Comparison of ENCODE assay signal across 13 cellular contexts in the genomic region with DNA sequence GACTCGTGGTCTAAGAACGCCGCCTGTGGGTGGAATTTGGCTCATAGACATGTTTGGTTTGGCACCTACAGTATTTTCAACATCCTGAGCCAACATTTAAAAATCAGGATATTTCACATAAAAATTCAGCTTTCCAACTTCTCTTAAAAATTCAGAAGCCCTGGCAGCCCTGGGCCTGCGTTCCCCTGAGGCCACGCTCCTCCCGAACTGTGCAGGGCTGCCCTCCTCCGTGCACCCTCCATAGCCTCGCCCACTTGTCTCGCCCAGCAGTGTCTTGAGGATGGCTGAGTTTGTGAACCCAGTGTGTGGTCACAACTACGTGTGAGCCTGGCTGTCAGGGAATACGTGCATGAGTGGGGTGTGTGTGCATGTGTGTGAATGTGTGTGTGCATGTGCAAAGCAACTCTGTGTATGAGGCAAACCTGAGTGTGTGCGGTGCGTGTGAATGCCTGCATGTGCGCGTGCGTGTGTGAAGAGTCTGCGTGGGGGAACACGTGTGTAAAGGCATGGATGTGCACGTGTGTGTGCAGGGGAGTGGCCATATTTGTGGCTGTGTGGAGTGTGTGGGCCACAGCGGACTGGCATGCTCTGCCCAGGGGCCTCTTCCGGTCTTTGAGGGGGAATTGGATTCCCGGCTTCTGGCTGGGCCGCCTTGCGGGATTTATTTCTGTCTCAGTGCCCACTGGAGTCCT. TPM values are rescaled to one million over a fixed set of nuclear protein-coding genes. Genes with fewer than 3 reads are reported as not detected.
DNase-seq lines count a peak whose midpoint lies in the region; ATAC-seq and TF ChIP-seq lines count a peak whose summit lies in the region.
"Had no signal": no experiment of that assay in that cellular context is flagged by ENCODE, and none has a peak within 500 bp of the region (broad histone marks: within the 10 kb centered on the region; RNA-seq: fewer than 3 reads in every experiment).

No MANE protein-coding gene starts in this region.

- CTCF ChIA-PET in MCF 10A (lab: Yijun Ruan, JAX) = interaction anchor here (0.6 to 2.6 kb wide), 14 partner anchors 9 to 420 kb away, joined by 3 to 19 read pairs (median 6); no protein-coding TSS in a partner anchor

- H3K9me3 Mint-ChIP-seq in MCF 10A (ENCODE audit: unreplicated experiment) = no peaks in the 10 kb centered on the region
- no peaks in the 10 kb centered on the region for H3K9me3 Mint-ChIP-seq in stimulated activated memory B cell treated with anti-CD40 and anti-IgM and Interleukin-4, amounts not matched to agents 10 μg/mL and 1 μg/mL and 100 μg/mL, for 72 hours

- TF ChIP-seq CTCF in HFF-Myc (IDR thresholded peaks at IDR 0.05; ENCODE audit: low read depth, low read length, missing control alignments) (peak; percentile 15), MCF 10A (IDR thresholded peaks at IDR 0.05; ENCODE audit: unreplicated experiment) (peak; percentile 26), thoracic aorta (IDR thresholded peaks at IDR 0.05) (no peak), omental fat pad (IDR thresholded peaks at IDR 0.05) (no peak)

- H3K4me3 ChIP-seq in HFF-Myc (replicated peaks; ENCODE audit: low read depth, low read length) = no peak overlapping the region
- H3K4me3 ChIP-seq in thoracic aorta = peak overlapping the region; percentile 12

- no peak overlapping the region for H3K27ac Mint-ChIP-seq in MCF 10A (ENCODE audit: low read depth, unreplicated experiment)
- no peak overlapping the region for H3K27ac Mint-ChIP-seq in stimulated activated memory B cell treated with anti-CD40 and anti-IgM and Interleukin-4, amounts not matched to agents 10 μg/mL and 1 μg/mL and 100 μg/mL, for 72 hours

- H3K27ac ChIP-seq in thoracic aorta = peak overlapping the region in 1 of 2 donors; percentile 9

- peaks cover 7% of the 10 kb centered on the region for H3K4me1 Mint-ChIP-seq in MCF 10A (ENCODE audit: insufficient read depth, unreplicated experiment)
- peaks cover 6% of the 10 kb centered on the region for H3K4me1 Mint-ChIP-seq in stimulated activated memory B cell treated with anti-CD40 and anti-IgM and Interleukin-4, amounts not matched to agents 10 μg/mL and 1 μg/mL and 100 μg/mL, for 72 hours

- peaks cover 10 to 25% of the 10 kb centered on the region in 2 donors for H3K4me1 ChIP-seq in thoracic aorta (ENCODE audit: control insufficient read depth in 1 of 2, low read depth in 2 of 2)

- H3K4me3 Mint-ChIP-seq in MCF 10A (ENCODE audit: unreplicated experiment) = no peak overlapping the region
- no peak overlapping the region for H3K4me3 Mint-ChIP-seq in stimulated activated memory B cell treated with anti-CD40 and anti-IgM and Interleukin-4, amounts not matched to agents 10 μg/mL and 1 μg/mL and 100 μg/mL, for 72 hours

- DNase-seq in HFF-Myc (ENCODE audit: extremely low read depth, low read depth) (no peak), MCF 10A (ENCODE audit: unreplicated experiment) (peak; percentile 61), left ventricle myocardium superior (peak; percentile 58), thoracic aorta (ENCODE audit: low spot score) (no peak), UCSD-AML1 (lab: John Stamatoyannopoulos, UW; ENCODE audit: unreplicated experiment) (no peak), omental fat pad (ENCODE audit: low spot score) (no peak)
- DNase-seq: activated CD4-positive, alpha-beta T cell treated with anti-CD3 and anti-CD28 coated beads, Interleukin-2, amount 50 U/mL, for 48 hours; GDM1; NCI-H187 treated with DMSO at 0.1 percent for 48 hours; SHP77 treated with DMSO at 0.1 percent for 48 hours had no signal

- H3K36me3 ChIP-seq in thoracic aorta = no peaks in the 10 kb centered on the region

- H3K9me3 ChIP-seq in thoracic aorta = no peaks in the 10 kb centered on the region

- H3K27me3 Mint-ChIP-seq in MCF 10A (ENCODE audit: insufficient read depth, unreplicated experiment) = no peaks in the 10 kb centered on the region
- no peaks in the 10 kb centered on the region for H3K27me3 Mint-ChIP-seq in stimulated activated memory B cell treated with anti-CD40 and anti-IgM and Interleukin-4, amounts not matched to agents 10 μg/mL and 1 μg/mL and 100 μg/mL, for 72 hours

- no TSS peak for BruUV-seq in MCF 10A (replicated peaks; lab: Mats Ljungman, UMichigan)

- H3K27me3 ChIP-seq in thoracic aorta (replicated peaks; ENCODE audit: insufficient read depth) = no peaks in the 10 kb centered on the region

- POLR2A ChIA-PET in MCF 10A (lab: Yijun Ruan, JAX) = interaction anchor here (0.8 to 1.3 kb wide), 3 partner anchors 71 to 416 kb away, joined by 3 to 4 read pairs (median 3); no protein-coding TSS in a partner anchor

- no peaks in the 10 kb centered on the region for H3K36me3 Mint-ChIP-seq in MCF 10A (ENCODE audit: insufficient read depth, unreplicated experiment)
- H3K36me3 Mint-ChIP-seq in stimulated activated memory B cell treated with anti-CD40 and anti-IgM and Interleukin-4, amounts not matched to agents 10 μg/mL and 1 μg/mL and 100 μg/mL, for 72 hours = peaks cover 2% of the 10 kb centered on the region

- intact Hi-C loops in MCF 10A (cut with micrococcal nuclease) = loop anchor here (1.0 kb wide), 1 partner anchor 203 kb away; no protein-coding TSS in a partner anchor
- intact Hi-C loops in left ventricle myocardium superior (cut with micrococcal nuclease) = no loop called here

- ATAC-seq in left ventricle myocardium superior (peak; percentile 42), thoracic aorta (ENCODE audit: insufficient number of reproducible peaks, low FRiP score, low read depth) (no peak), GM21390 (IDR thresholded peaks at IDR 0.05; ENCODE audit: unreplicated experiment) (no peak), omental fat pad (ENCODE audit: low FRiP score) (no peak)
- no peak for ATAC-seq in stimulated activated memory B cell treated with anti-CD40 and anti-IgM and Interleukin-4, amounts not matched to agents 10 μg/mL and 1 μg/mL and 100 μg/mL, for 72 hours

RNA-seq across cellular contexts. Expression of gene PTH1R, which starts 30.9 kb away (rescaled TPM):
- total RNA-seq in MCF 10A (2022) = not detected in 2 replicates
- total RNA-seq in left ventricle myocardium superior = 13.0 TPM
- 1 to 10 TPM; 5.6 to 8.9 TPM for total RNA-seq in thoracic aorta
- total RNA-seq in omental fat pad = 10 to 100 TPM; 16.1 to 32.3 (median 17.9) TPM
- total RNA-seq: mononuclear cell had no signal

RNA-seq across cellular contexts. Expression of gene MYL3, which starts 45.2 kb away (rescaled TPM):
- total RNA-seq in MCF 10A (2022) (not detected in 2 replicates), left ventricle myocardium superior (9,164 TPM), thoracic aorta (1 to 10 TPM in 1 of 2 donors, not detected in 1; 1.5 TPM), omental fat pad (10 to 100 TPM in 1 of 4 donors, 1 to 10 TPM in 3; 3.9 to 11.7 (median 5.0) TPM)
- total RNA-seq: mononuclear cell had no signal

Comparison
In these comparisons a context has a peak if more than half of its experiments do, and no peak if none do; other contexts are left out.
1. DNase-seq: peak in MCF 10A (single experiment) and left ventricle myocardium superior (single experiment); none in HFF-Myc (single experiment), thoracic aorta (single experiment), UCSD-AML1 (single experiment) and omental fat pad (single experiment).
2. CTCF ChIP-seq: peak in HFF-Myc (single experiment) and MCF 10A (single experiment); none in thoracic aorta (single experiment) and omental fat pad (0 of 3).
3. RNA of gene MYL3, which starts 45.2 kb away (total RNA-seq): 9,164 TPM in left ventricle myocardium superior (single experiment); 3.9 to 11.7 TPM in omental fat pad, 1.5 TPM in thoracic aorta and not detected in MCF 10A; every median in the first group is over 100 times any median in the second.